8 cellular contexts compared by ENCODE assay signal in genomic region chr5:87195104-87195581, GRCh38.
A peak's percentile ranks its signal among the peaks of the same experiment; 100 is the strongest.
DNase-seq lines count a peak whose midpoint lies in the region; ATAC-seq and TF ChIP-seq lines count a peak whose summit lies in the region.

No MANE protein-coding gene starts in this region.

- peak overlapping the region; percentile 30 for H3K4me3 ChIP-seq in ACC112 (ENCODE audit: low read depth, low read length)
- H3K4me3 ChIP-seq in IMR-90 (ENCODE audit: insufficient read depth, low read depth, low read length): no peak overlapping the region

- no peaks in the 10 kb centered on the region for H3K9me3 ChIP-seq in IMR-90 (ENCODE audit: control insufficient read depth, insufficient read depth, low read length)

- H2AFZ ChIP-seq in ACC112 (ENCODE audit: low read length, unreplicated experiment) (peak overlapping the region; percentile 82), IMR-90 (replicated peaks; ENCODE audit: low read length, poor library complexity) (no peak overlapping the region)

- H3K36me3 ChIP-seq in ACC112 (ENCODE audit: insufficient read depth, low read length) (no peaks in the 10 kb centered on the region), IMR-90 (ENCODE audit: control insufficient read depth, insufficient read depth, low read length) (no peaks in the 10 kb centered on the region)

- H3K27me3 ChIP-seq in ACC112 (ENCODE audit: insufficient read depth, low read length) (no peaks in the 10 kb centered on the region), IMR-90 (ENCODE audit: control insufficient read depth, insufficient read depth, low read length) (no peaks in the 10 kb centered on the region)

- H4K8ac ChIP-seq in IMR-90 (ENCODE audit: low read depth in 2 of 2, low read length in 2 of 2): peak overlapping the region; percentile 46 to 92; a peak in 2 of 4 replicates

- 0 out of 4 replicates have a peak, but pooled peaks cover 0 to 6% of the 10 kb centered on the region in 2 experiments for H3K79me1 ChIP-seq in IMR-90 (ENCODE audit: low read depth in 1 of 2, low read length in 2 of 2)

- H3K4ac ChIP-seq in IMR-90 (ENCODE audit: low read depth, low read length): peak overlapping the region; percentile 95; the same call in 1 of the 2 replicates

- in situ Hi-C loops in IMR-90 (cut with MboI; ENCODE audit: low sequenced_read_pairs): no loop called here

- peak overlapping the region; percentile 97 for H2BK20ac ChIP-seq in IMR-90 (ENCODE audit: low read depth, low read length)

- TF ChIP-seq RAD21 in IMR-90 (IDR thresholded peaks at IDR 0.05; ENCODE audit: low read length): no peak

- H3K18ac ChIP-seq in IMR-90 (ENCODE audit: low read depth, low read length): peak overlapping the region; percentile 79; the same call in 1 of the 2 replicates

- POLR2A ChIA-PET in IMR-90 (lab: Charles Lee; ENCODE audit: unreplicated experiment): no interaction called here

- TF ChIP-seq CTCF in IMR-90 (conservative IDR thresholded peaks at IDR 0.05; ENCODE audit: low read depth, low read length): no peak

- H3K9me1 ChIP-seq in IMR-90 (ENCODE audit: insufficient read depth, low read length): peaks cover 9% of the 10 kb centered on the region

- TF ChIP-seq POLR2A in IMR-90 (IDR thresholded peaks at IDR 0.05; ENCODE audit: low read depth, low read length): no peak

- no peaks in the 10 kb centered on the region for H4K20me1 ChIP-seq in IMR-90 (ENCODE audit: insufficient read depth, low read length)

- peak overlapping the region; percentile 18; the same call in 1 of the 2 replicates for H2AK5ac ChIP-seq in IMR-90 (ENCODE audit: low read depth, low read length)

- H3K4me1 ChIP-seq in ACC112 (ENCODE audit: control insufficient read depth, insufficient read depth, low read length, unreplicated experiment) (peaks cover 23% of the 10 kb centered on the region), IMR-90 (ENCODE audit: control insufficient read depth, insufficient read depth, low read length) (peaks cover 16% of the 10 kb centered on the region)

- intact Hi-C loops in IMR-90 (cut with micrococcal nuclease): loop anchor here (5.0 kb wide), 1 partner anchor 123 kb away; no protein-coding TSS in a partner anchor

- H3K23ac ChIP-seq in IMR-90 (ENCODE audit: low read depth, low read length): peak overlapping the region; percentile 85

- H2BK120ac ChIP-seq in IMR-90 (ENCODE audit: low read depth, low read length): peak overlapping the region; percentile 96

- no peak overlapping the region for H3K9ac ChIP-seq in IMR-90 (ENCODE audit: low read depth, low read length)

- H3K56ac ChIP-seq in IMR-90 (ENCODE audit: extremely low read depth, insufficient read depth, low read length): peak overlapping the region; percentile 20

- peak overlapping the region; percentile 78 for H2BK5ac ChIP-seq in IMR-90 (ENCODE audit: low read depth, low read length, poor library complexity, severe bottlenecking)

- H2AK9ac ChIP-seq in IMR-90 (replicated peaks; ENCODE audit: low read depth, low read length, poor library complexity): no peak overlapping the region

- H2BK15ac ChIP-seq in IMR-90 (ENCODE audit: low read depth, low read length): peak overlapping the region; percentile 11; the same call in 1 of the 3 replicates

- peak overlapping the region; percentile 84 for H3K27ac ChIP-seq in ACC112 (ENCODE audit: low read depth, low read length)
- H3K27ac ChIP-seq in IMR-90 (ENCODE audit: insufficient read depth, low read length): peak overlapping the region; percentile 8; the same call in 1 of the 2 replicates

- no peaks in the 10 kb centered on the region for H3K79me2 ChIP-seq in ACC112 (ENCODE audit: control insufficient read depth, insufficient read depth, low read length, unreplicated experiment)

- ATAC-seq in GM18868 (IDR thresholded peaks at IDR 0.05; ENCODE audit: unreplicated experiment): peak; percentile 62
- ATAC-seq in IMR-90 (ENCODE audit: low read depth): peak; percentile 86
- no peak for ATAC-seq in GM21447 (IDR thresholded peaks at IDR 0.05; ENCODE audit: unreplicated experiment)
- no peak for ATAC-seq in GM21381 (IDR thresholded peaks at IDR 0.05; ENCODE audit: unreplicated experiment)

- H4K5ac ChIP-seq in IMR-90 (ENCODE audit: low read depth, low read length): peak overlapping the region; percentile 61; the same call in 1 of the 2 replicates

- CTCF ChIA-PET in IMR-90 (lab: Yijun Ruan, JAX): interaction anchor here (0.7 to 1.3 kb wide), 4 partner anchors 8 to 19 kb away, joined by 3 to 4 read pairs (median 3); no protein-coding TSS in a partner anchor

- BruUV-seq in IMR-90 (replicated peaks; lab: Mats Ljungman, UMichigan): no TSS peak

- H4K91ac ChIP-seq in IMR-90 (ENCODE audit: insufficient read depth, low read depth, low read length): peak overlapping the region; percentile 14; the same call in 1 of the 2 replicates

- dilution Hi-C loops in IMR-90 (cut with HindIII; ENCODE audit: low sequenced_read_pairs, unreplicated experiment): no loop called here

- peak overlapping the region; percentile 85 for H3K4me2 ChIP-seq in IMR-90 (ENCODE audit: low read depth, low read length)

- peak; percentile 85 for DNase-seq in IMR-90
- DNase-seq in fibroblast of gingiva (ENCODE audit: low read depth): peak; percentile 56
- DNase-seq in NCI-H1436 treated with DMSO at 0.1 percent for 48 hours (lab: John Stamatoyannopoulos, UW): no peak
- no peak for DNase-seq in midbrain (lab: John Stamatoyannopoulos, UW)

- H3K14ac ChIP-seq in IMR-90 (replicated peaks; ENCODE audit: low read depth, low read length): peak overlapping the region; percentile 97

- 36% methylated on average over 2 of the region's 4 CpGs; no CpG with 5 or more reads in 1 of the 2 experiments for WGBS in IMR-90 (ENCODE audit: extremely low coverage in 2 of 2, insufficient read length in 1 of 2), 2 experiments

TF ChIP-seq in IMR-90, 13 proteins besides CTCF, POLR2A, EP300 and RAD21:
- no peak for TF ChIP-seq BHLHE40 (IDR thresholded peaks at IDR 0.05; ENCODE audit: low read depth, low read length)
- no peak for TF ChIP-seq CHD1 (IDR thresholded peaks at IDR 0.05; ENCODE audit: low read depth, low read length)
- TF ChIP-seq MAZ (IDR thresholded peaks at IDR 0.05; ENCODE audit: borderline replicate concordance, low read depth, low read length): no peak
- no peak for TF ChIP-seq NFE2L2 (IDR thresholded peaks at IDR 0.05; ENCODE audit: low read depth, low read length)
- TF ChIP-seq MXI1 (IDR thresholded peaks at IDR 0.05; ENCODE audit: borderline replicate concordance, low read depth, low read length): no peak
- no peak for TF ChIP-seq MAFK (IDR thresholded peaks at IDR 0.05; ENCODE audit: low read depth, low read length)
- TF ChIP-seq FOS (IDR thresholded peaks at IDR 0.05; ENCODE audit: low read depth, low read length): peak; percentile 55
- no peak for TF ChIP-seq CEBPB (IDR thresholded peaks at IDR 0.05; ENCODE audit: low read depth, low read length)
- TF ChIP-seq RCOR1 (IDR thresholded peaks at IDR 0.05; ENCODE audit: insufficient replicate concordance, low read length): no peak
- no peak for TF ChIP-seq ELK1 (IDR thresholded peaks at IDR 0.05; ENCODE audit: borderline replicate concordance, low read depth, low read length)
- TF ChIP-seq RFX5 (IDR thresholded peaks at IDR 0.05; ENCODE audit: low read depth, low read length): no peak
- no peak for TF ChIP-seq USF2 (IDR thresholded peaks at IDR 0.05; ENCODE audit: low read depth, low read length)
- TF ChIP-seq SMC3 (IDR thresholded peaks at IDR 0.05; ENCODE audit: low read depth, low read length): 0 out of 2 replicates have a peak, but pooled peaks have one; percentile 2

Comparison
In these comparisons a context has a peak if more than half of its experiments do, and no peak if none do; other contexts are left out.
1. ATAC-seq: peak in GM18868 (single experiment) and IMR-90 (single experiment); none in GM21447 (single experiment) and GM21381 (single experiment).
2. DNase-seq: peak in IMR-90 (single experiment) and fibroblast of gingiva (single experiment); none in NCI-H1436 treated with DMSO at 0.1 percent for 48 hours (single experiment) and midbrain (single experiment).